ENCODE assay signal across 35 cellular contexts in the genomic region with DNA sequence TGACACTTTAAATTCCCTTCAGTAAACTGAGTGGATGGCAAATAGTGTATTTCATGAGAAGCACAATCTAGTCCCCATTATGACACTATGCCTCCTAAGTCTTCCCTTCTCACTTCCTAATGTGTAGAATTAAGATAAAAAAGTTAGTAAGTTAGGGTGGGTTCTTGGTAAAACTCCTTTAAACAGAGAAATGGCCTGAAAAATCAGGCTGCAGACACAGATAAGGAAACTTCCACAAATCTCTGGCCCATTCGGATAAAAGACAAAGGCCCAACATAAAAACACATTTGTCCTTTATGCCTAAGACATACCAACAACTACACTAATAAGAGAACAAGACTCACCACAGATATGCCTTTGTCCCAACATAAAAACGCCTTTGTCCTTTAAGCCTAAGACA. TPM values are rescaled to one million over a fixed set of nuclear protein-coding genes. Genes with fewer than 3 reads are reported as not detected.
"Had no signal": no experiment of that assay in that cellular context is flagged by ENCODE, and none has a peak within 500 bp of the region (broad histone marks: within the 10 kb centered on the region; RNA-seq: fewer than 3 reads in every experiment).

No MANE protein-coding gene starts in this region.

- H3K4me1 ChIP-seq: lower lobe of right lung, neural progenitor cell, parathyroid adenoma, right atrium auricular region, right lobe of liver, tibial nerve, uterus had no signal

- H3K36me3 ChIP-seq: lower lobe of right lung, neural progenitor cell, neutrophil, right atrium auricular region, tibial nerve, uterus had no signal

- H3K27ac ChIP-seq: lower lobe of right lung, neural progenitor cell, neutrophil, parathyroid adenoma, right atrium auricular region, right lobe of liver, tibial nerve, uterus had no signal

- DNase-seq: hippocampal formation; kidney glomerular epithelial cell; left cardiac atrium; lower lobe of right lung; mammary epithelial cell; mesendoderm; naive B cell; natural killer cell; nephron progenitor cell; occipital lobe; right lobe of liver; stimulated activated CD4-positive, alpha-beta T cell treated with anti-CD3 and anti-CD28 coated beads, Interleukin-1b, Interleukin-23, amount 100 ng/mL, for 48 hours; stimulated activated CD4-positive, alpha-beta T cell treated with anti-CD3 and anti-CD28 coated beads, Interleukin-2, amount 100 ng/mL, for 48 hours; stimulated activated CD4-positive, alpha-beta T cell treated with anti-CD3 and anti-CD28 coated beads, Interleukin-4, amount 100 ng/mL, for 4 hours; stimulated activated CD8-positive, alpha-beta memory T cell treated with anti-CD3 and anti-CD28 coated beads, Interleukin-4, amount 100 ng/mL, for 48 hours; stimulated activated naive CD4-positive, alpha-beta T cell treated with Interleukin-2 at 50 U/mL for 16 hours; stimulated activated naive CD8-positive, alpha-beta T cell treated with anti-CD3 and anti-CD28 coated beads, Interleukin-15, amount 100 ng/mL, for 72 hours; substantia nigra; uterus had no signal

- H3K4me3 ChIP-seq: lower lobe of right lung, neural progenitor cell, right atrium auricular region, right lobe of liver, smooth muscle cell, tibial nerve, uterus had no signal

- H3K27me3 ChIP-seq: neutrophil, right atrium auricular region, right lobe of liver, tibial nerve, uterus had no signal

- ATAC-seq: left cardiac atrium; lower lobe of right lung; natural killer cell; stimulated activated memory B cell treated with anti-CD40 and anti-IgM and Interleukin-4, amounts not matched to agents 10 μg/mL and 1 μg/mL and 100 μg/mL, for 72 hours; stimulated activated naive CD8-positive, alpha-beta T cell treated with anti-CD3 and anti-CD28 coated beads, Interleukin-15, amount 100 ng/mL, for 72 hours had no signal

- H3K9me3 ChIP-seq: neutrophil had no signal

RNA-seq across cellular contexts. Expression of a gene that starts 21.5 kb away (rescaled TPM):
- total RNA-seq: mammary epithelial cell, mesothelial cell of epicardium, osteocyte, progenitor cell of endocrine pancreas, pulmonary artery endothelial cell, right atrium auricular region, skeletal muscle tissue, smooth muscle cell, temporal lobe, tibial nerve, ureter, uterus had no signal
- polyA plus RNA-seq: keratinocyte, mammary epithelial cell, smooth muscle cell had no signal

RNA-seq across cellular contexts. Expression of a gene that starts 33.1 kb away (rescaled TPM):
- total RNA-seq: left cardiac atrium, lower lobe of right lung, mammary epithelial cell, mesothelial cell of epicardium, natural killer cell, occipital lobe, osteocyte, pulmonary artery endothelial cell, renal cortical epithelial cell, right atrium auricular region, skeletal muscle tissue, smooth muscle cell, temporal lobe, tibial nerve, ureter, uterus had no signal
- polyA plus RNA-seq: keratinocyte, mammary epithelial cell, smooth muscle cell had no signal
